2 cellular contexts compared by ENCODE assay signal in the genomic region with DNA sequence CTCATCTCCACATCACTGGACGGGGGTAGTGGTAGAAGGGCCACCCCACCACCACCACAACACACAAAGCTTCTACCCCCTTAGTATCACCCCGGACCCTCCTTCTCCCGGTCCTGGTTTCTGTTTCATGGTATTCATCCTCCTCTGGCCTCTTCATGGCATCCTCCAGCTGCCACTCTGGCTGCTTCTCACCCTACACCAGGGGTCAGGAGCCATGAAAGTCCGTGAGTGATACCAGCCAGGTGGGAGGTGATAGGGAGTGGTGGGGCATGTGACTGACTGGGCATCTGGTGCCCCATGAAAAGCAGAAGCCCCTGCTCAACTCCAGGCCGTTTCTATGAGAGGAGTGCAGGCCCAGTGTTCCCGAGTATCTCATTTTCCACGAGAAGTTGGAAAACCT.
TF ChIP-seq lines count a peak whose summit lies in the region.

No MANE protein-coding gene starts in this region.

TF ChIP-seq in HepG2, 621 proteins besides CTCF, POLR2A, EP300 and RAD21 (continued from another document):
- TF ChIP-seq, protein P1, sequence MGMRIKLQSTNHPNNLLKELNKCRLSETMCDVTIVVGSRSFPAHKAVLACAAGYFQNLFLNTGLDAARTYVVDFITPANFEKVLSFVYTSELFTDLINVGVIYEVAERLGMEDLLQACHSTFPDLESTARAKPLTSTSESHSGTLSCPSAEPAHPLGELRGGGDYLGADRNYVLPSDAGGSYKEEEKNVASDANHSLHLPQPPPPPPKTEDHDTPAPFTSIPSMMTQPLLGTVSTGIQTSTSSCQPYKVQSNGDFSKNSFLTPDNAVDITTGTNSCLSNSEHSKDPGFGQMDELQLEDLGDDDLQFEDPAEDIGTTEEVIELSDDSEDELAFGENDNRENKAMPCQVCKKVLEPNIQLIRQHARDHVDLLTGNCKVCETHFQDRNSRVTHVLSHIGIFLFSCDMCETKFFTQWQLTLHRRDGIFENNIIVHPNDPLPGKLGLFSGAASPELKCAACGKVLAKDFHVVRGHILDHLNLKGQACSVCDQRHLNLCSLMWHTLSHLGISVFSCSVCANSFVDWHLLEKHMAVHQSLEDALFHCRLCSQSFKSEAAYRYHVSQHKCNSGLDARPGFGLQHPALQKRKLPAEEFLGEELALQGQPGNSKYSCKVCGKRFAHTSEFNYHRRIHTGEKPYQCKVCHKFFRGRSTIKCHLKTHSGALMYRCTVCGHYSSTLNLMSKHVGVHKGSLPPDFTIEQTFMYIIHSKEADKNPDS (CRISPR knock-in tag; IDR thresholded peaks at IDR 0.05): no peak
- TF ChIP-seq NFKBIZ (CRISPR knock-in tag; IDR thresholded peaks at IDR 0.05) (no peak), ATF7-NPFF (CRISPR knock-in tag; IDR thresholded peaks at IDR 0.05; ENCODE audit: low read depth) (no peak), MAFG (CRISPR knock-in tag; IDR thresholded peaks at IDR 0.05) (no peak), GTF3A (CRISPR knock-in tag; conservative IDR thresholded peaks at IDR 0.05) (no peak), HNRNPH1 (optimal IDR thresholded peaks at IDR 0.05; ENCODE audit: low read depth, low read length) (no peak), NFE2L2 (IDR thresholded peaks at IDR 0.05; ENCODE audit: low read length) (no peak), CCAR2 (optimal IDR thresholded peaks at IDR 0.05; ENCODE audit: low read depth, low read length) (no peak), REXO4 (CRISPR knock-in tag; IDR thresholded peaks at IDR 0.05; ENCODE audit: borderline replicate concordance) (no peak), ZKSCAN1 (IDR thresholded peaks at IDR 0.05; ENCODE audit: low read length) (no peak), IRX3 (CRISPR knock-in tag; IDR thresholded peaks at IDR 0.05; ENCODE audit: borderline replicate concordance, low read depth) (no peak)
- TF ChIP-seq, protein P2, sequence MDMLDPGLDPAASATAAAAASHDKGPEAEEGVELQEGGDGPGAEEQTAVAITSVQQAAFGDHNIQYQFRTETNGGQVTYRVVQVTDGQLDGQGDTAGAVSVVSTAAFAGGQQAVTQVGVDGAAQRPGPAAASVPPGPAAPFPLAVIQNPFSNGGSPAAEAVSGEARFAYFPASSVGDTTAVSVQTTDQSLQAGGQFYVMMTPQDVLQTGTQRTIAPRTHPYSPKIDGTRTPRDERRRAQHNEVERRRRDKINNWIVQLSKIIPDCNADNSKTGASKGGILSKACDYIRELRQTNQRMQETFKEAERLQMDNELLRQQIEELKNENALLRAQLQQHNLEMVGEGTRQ (IDR thresholded peaks at IDR 0.05; ENCODE audit: low read depth, low read length): no peak
- TF ChIP-seq, protein P2 (CRISPR knock-in tag; IDR thresholded peaks at IDR 0.05; ENCODE audit: borderline replicate concordance): no peak
- TF ChIP-seq, protein P3, sequence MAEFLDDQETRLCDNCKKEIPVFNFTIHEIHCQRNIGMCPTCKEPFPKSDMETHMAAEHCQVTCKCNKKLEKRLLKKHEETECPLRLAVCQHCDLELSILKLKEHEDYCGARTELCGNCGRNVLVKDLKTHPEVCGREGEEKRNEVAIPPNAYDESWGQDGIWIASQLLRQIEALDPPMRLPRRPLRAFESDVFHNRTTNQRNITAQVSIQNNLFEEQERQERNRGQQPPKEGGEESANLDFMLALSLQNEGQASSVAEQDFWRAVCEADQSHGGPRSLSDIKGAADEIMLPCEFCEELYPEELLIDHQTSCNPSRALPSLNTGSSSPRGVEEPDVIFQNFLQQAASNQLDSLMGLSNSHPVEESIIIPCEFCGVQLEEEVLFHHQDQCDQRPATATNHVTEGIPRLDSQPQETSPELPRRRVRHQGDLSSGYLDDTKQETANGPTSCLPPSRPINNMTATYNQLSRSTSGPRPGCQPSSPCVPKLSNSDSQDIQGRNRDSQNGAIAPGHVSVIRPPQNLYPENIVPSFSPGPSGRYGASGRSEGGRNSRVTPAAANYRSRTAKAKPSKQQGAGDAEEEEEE (CRISPR knock-in tag; IDR thresholded peaks at IDR 0.05; ENCODE audit: borderline replicate concordance): no peak
TF ChIP-seq in HepG2: peak in this region for 0.

TF ChIP-seq in GM23338, 12 proteins besides CTCF, POLR2A, EP300 and RAD21:
- TF ChIP-seq, protein P4, sequence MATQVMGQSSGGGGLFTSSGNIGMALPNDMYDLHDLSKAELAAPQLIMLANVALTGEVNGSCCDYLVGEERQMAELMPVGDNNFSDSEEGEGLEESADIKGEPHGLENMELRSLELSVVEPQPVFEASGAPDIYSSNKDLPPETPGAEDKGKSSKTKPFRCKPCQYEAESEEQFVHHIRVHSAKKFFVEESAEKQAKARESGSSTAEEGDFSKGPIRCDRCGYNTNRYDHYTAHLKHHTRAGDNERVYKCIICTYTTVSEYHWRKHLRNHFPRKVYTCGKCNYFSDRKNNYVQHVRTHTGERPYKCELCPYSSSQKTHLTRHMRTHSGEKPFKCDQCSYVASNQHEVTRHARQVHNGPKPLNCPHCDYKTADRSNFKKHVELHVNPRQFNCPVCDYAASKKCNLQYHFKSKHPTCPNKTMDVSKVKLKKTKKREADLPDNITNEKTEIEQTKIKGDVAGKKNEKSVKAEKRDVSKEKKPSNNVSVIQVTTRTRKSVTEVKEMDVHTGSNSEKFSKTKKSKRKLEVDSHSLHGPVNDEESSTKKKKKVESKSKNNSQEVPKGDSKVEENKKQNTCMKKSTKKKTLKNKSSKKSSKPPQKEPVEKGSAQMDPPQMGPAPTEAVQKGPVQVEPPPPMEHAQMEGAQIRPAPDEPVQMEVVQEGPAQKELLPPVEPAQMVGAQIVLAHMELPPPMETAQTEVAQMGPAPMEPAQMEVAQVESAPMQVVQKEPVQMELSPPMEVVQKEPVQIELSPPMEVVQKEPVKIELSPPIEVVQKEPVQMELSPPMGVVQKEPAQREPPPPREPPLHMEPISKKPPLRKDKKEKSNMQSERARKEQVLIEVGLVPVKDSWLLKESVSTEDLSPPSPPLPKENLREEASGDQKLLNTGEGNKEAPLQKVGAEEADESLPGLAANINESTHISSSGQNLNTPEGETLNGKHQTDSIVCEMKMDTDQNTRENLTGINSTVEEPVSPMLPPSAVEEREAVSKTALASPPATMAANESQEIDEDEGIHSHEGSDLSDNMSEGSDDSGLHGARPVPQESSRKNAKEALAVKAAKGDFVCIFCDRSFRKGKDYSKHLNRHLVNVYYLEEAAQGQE (IDR thresholded peaks at IDR 0.05; ENCODE audit: unreplicated experiment): no peak
- TF ChIP-seq EZH2 (IDR thresholded peaks at IDR 0.05; ENCODE audit: low read depth, unreplicated experiment) (no peak), POLR2AphosphoS5 (IDR thresholded peaks at IDR 0.05; ENCODE audit: low read depth) (no peak), ZNF114 (CRISPR knock-in tag; IDR thresholded peaks at IDR 0.05) (no peak), EZH2phosphoT487 (IDR thresholded peaks at IDR 0.05; ENCODE audit: unreplicated experiment) (no peak)
- TF ChIP-seq, protein P5, sequence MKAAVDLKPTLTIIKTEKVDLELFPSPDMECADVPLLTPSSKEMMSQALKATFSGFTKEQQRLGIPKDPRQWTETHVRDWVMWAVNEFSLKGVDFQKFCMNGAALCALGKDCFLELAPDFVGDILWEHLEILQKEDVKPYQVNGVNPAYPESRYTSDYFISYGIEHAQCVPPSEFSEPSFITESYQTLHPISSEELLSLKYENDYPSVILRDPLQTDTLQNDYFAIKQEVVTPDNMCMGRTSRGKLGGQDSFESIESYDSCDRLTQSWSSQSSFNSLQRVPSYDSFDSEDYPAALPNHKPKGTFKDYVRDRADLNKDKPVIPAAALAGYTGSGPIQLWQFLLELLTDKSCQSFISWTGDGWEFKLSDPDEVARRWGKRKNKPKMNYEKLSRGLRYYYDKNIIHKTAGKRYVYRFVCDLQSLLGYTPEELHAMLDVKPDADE (IDR thresholded peaks at IDR 0.05): no peak
- TF ChIP-seq, protein P6, sequence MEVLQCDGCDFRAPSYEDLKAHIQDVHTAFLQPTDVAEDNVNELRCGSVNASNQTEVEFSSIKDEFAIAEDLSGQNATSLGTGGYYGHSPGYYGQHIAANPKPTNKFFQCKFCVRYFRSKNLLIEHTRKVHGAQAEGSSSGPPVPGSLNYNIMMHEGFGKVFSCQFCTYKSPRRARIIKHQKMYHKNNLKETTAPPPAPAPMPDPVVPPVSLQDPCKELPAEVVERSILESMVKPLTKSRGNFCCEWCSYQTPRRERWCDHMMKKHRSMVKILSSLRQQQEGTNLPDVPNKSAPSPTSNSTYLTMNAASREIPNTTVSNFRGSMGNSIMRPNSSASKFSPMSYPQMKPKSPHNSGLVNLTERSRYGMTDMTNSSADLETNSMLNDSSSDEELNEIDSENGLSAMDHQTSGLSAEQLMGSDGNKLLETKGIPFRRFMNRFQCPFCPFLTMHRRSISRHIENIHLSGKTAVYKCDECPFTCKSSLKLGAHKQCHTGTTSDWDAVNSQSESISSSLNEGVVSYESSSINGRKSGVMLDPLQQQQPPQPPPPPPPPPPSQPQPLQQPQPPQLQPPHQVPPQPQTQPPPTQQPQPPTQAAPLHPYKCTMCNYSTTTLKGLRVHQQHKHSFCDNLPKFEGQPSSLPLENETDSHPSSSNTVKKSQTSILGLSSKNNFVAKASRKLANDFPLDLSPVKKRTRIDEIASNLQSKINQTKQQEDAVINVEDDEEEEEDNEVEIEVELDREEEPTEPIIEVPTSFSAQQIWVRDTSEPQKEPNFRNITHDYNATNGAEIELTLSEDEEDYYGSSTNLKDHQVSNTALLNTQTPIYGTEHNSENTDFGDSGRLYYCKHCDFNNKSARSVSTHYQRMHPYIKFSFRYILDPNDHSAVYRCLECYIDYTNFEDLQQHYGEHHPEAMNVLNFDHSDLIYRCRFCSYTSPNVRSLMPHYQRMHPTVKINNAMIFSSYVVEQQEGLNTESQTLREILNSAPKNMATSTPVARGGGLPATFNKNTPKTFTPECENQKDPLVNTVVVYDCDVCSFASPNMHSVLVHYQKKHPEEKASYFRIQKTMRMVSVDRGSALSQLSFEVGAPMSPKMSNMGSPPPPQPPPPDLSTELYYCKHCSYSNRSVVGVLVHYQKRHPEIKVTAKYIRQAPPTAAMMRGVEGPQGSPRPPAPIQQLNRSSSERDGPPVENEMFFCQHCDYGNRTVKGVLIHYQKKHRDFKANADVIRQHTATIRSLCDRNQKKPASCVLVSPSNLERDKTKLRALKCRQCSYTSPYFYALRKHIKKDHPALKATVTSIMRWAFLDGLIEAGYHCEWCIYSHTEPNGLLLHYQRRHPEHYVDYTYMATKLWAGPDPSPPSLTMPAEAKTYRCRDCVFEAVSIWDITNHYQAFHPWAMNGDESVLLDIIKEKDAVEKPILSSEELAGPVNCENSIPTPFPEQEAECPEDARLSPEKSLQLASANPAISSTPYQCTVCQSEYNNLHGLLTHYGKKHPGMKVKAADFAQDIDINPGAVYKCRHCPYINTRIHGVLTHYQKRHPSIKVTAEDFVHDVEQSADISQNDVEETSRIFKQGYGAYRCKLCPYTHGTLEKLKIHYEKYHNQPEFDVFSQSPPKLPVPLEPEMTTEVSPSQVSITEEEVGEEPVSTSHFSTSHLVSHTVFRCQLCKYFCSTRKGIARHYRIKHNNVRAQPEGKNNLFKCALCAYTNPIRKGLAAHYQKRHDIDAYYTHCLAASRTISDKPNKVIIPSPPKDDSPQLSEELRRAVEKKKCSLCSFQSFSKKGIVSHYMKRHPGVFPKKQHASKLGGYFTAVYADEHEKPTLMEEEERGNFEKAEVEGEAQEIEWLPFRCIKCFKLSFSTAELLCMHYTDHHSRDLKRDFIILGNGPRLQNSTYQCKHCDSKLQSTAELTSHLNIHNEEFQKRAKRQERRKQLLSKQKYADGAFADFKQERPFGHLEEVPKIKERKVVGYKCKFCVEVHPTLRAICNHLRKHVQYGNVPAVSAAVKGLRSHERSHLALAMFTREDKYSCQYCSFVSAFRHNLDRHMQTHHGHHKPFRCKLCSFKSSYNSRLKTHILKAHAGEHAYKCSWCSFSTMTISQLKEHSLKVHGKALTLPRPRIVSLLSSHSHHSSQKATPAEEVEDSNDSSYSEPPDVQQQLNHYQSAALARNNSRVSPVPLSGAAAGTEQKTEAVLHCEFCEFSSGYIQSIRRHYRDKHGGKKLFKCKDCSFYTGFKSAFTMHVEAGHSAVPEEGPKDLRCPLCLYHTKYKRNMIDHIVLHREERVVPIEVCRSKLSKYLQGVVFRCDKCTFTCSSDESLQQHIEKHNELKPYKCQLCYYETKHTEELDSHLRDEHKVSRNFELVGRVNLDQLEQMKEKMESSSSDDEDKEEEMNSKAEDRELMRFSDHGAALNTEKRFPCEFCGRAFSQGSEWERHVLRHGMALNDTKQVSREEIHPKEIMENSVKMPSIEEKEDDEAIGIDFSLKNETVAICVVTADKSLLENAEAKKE (CRISPR knock-in tag; IDR thresholded peaks at IDR 0.05): no peak
